Comparison of ENCODE assay signal across 1 cellular context in genomic region chr5:69329905-69330489, GRCh38.
TF ChIP-seq lines count a peak whose summit lies in the region.

No MANE protein-coding gene starts in this region.

TF ChIP-seq in IMR-90, 13 proteins besides CTCF, POLR2A, EP300 and RAD21 (continued from another document):
- no peak for TF ChIP-seq FOS (IDR thresholded peaks at IDR 0.05; ENCODE audit: low read depth, low read length)
- TF ChIP-seq RCOR1 (IDR thresholded peaks at IDR 0.05; ENCODE audit: insufficient replicate concordance, low read length) = no peak
- TF ChIP-seq SMC3 (IDR thresholded peaks at IDR 0.05; ENCODE audit: low read depth, low read length) = no peak
- TF ChIP-seq RFX5 (IDR thresholded peaks at IDR 0.05; ENCODE audit: low read depth, low read length) = no peak
- no peak for TF ChIP-seq USF2 (IDR thresholded peaks at IDR 0.05; ENCODE audit: low read depth, low read length)
